In the genomic region with DNA sequence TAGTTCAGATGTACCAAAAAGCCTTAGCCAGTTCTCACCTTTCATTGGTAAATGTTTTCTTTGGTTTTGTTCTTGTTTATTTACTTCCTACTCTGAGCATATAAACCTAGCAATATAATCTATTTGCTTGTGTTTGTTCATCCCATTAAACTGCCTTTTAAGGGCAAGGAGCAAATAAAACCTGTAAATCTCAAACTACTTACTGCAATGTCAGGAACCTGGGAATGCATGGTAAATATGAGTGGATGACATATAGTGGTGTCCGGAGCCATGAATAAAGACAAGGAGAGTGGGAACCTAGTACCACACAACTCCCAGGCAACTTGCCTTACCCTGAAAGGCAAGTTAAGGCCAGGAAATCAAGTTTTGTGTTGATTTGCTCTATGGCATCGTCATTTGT, we compare ENCODE assay signal across 26 cellular contexts.
"Had no signal": no experiment of that assay in that cellular context is flagged by ENCODE, and none has a peak within 500 bp of the region (broad histone marks: within the 10 kb centered on the region; RNA-seq: fewer than 3 reads in every experiment).

No MANE protein-coding gene starts in this region.

- H3K27ac Mint-ChIP-seq: activated CD4-positive, alpha-beta memory T cell treated with anti-CD3 and anti-CD28 coated beads for 36 hours; activated CD4-positive, alpha-beta T cell treated with anti-CD3 and anti-CD28 coated beads, Interleukin-2, amount 10 ng/mL, durations not matched to agents 24 days and 14 days; activated naive CD4-positive, alpha-beta T cell treated with anti-CD3 and anti-CD28 coated beads, Interleukin-2, amount 50 U/mL, for 24 hours; activated naive CD8-positive, alpha-beta T cell treated with anti-CD3 and anti-CD28 coated beads, Interleukin-2, amount 50 U/mL, for 24 hours; activated T-helper 2 cell treated with anti-CD3 and anti-CD28 coated beads, Interferon-gamma antibody, Interleukin-2, Interleukin-4, amounts not matched to agents 10 μg/mL and 5 μg/mL and 100 μg/mL, durations not matched to agents 14 hours and 24 hours and 36 hours; nephron; stimulated activated naive CD8-positive, alpha-beta T cell treated with anti-CD3 and anti-CD28 coated beads, Interleukin-15, Interleukin-2, amounts not matched to agents 100 ng/mL and 50 ng/mL, for 24 hours; type B pancreatic cell had no signal

- H3K36me3 Mint-ChIP-seq: activated CD4-positive, alpha-beta memory T cell treated with anti-CD3 and anti-CD28 coated beads for 36 hours; activated naive CD4-positive, alpha-beta T cell treated with anti-CD3 and anti-CD28 coated beads, Interleukin-2, amount 50 U/mL, for 24 hours; type B pancreatic cell had no signal

- H3K9me3 Mint-ChIP-seq: activated CD4-positive, alpha-beta T cell treated with anti-CD3 and anti-CD28 coated beads, Interleukin-2, amount 10 ng/mL, durations not matched to agents 24 days and 14 days; nephron; type B pancreatic cell had no signal

- H3K4me3 Mint-ChIP-seq: activated CD4-positive, alpha-beta memory T cell treated with anti-CD3 and anti-CD28 coated beads for 36 hours; activated CD4-positive, alpha-beta T cell treated with anti-CD3 and anti-CD28 coated beads, Interleukin-2, amount 10 ng/mL, durations not matched to agents 24 days and 14 days; activated naive CD4-positive, alpha-beta T cell treated with anti-CD3 and anti-CD28 coated beads, Interleukin-2, amount 50 U/mL, for 24 hours; activated naive CD8-positive, alpha-beta T cell treated with anti-CD3 and anti-CD28 coated beads, Interleukin-2, amount 50 U/mL, for 24 hours; activated T-cell treated with anti-CD3 and anti-CD28 coated beads, Interleukin-2, amount 50 U/mL, for 4 hours; nephron; stimulated activated naive CD8-positive, alpha-beta T cell treated with anti-CD3 and anti-CD28 coated beads, Interleukin-15, Interleukin-2, amounts not matched to agents 100 ng/mL and 50 ng/mL, for 24 hours; type B pancreatic cell had no signal

- H3K4me3 ChIP-seq: gastroesophageal sphincter, hepatocyte, mucosa of descending colon, skin epidermis, uterus had no signal

- ATAC-seq: activated naive CD8-positive, alpha-beta T cell treated with anti-CD3 and anti-CD28 coated beads, Interleukin-2, amount 50 U/mL, for 24 hours; activated T-cell treated with anti-CD3 and anti-CD28 coated beads, Interleukin-2, amount 50 U/mL, for 4 hours; gastroesophageal sphincter; left ventricle myocardium superior; mucosa of descending colon; sciatic nerve had no signal

- H3K27me3 Mint-ChIP-seq: activated CD4-positive, alpha-beta memory T cell treated with anti-CD3 and anti-CD28 coated beads for 36 hours; activated CD4-positive, alpha-beta T cell treated with anti-CD3 and anti-CD28 coated beads, Interleukin-2, amount 10 ng/mL, durations not matched to agents 24 days and 14 days; activated naive CD4-positive, alpha-beta T cell treated with anti-CD3 and anti-CD28 coated beads, Interleukin-2, amount 50 U/mL, for 24 hours; activated naive CD8-positive, alpha-beta T cell treated with anti-CD3 and anti-CD28 coated beads, Interleukin-2, amount 50 U/mL, for 24 hours; stimulated activated naive CD8-positive, alpha-beta T cell treated with anti-CD3 and anti-CD28 coated beads, Interleukin-15, Interleukin-2, amounts not matched to agents 100 ng/mL and 50 ng/mL, for 24 hours; type B pancreatic cell had no signal

- H3K4me1 Mint-ChIP-seq: activated CD4-positive, alpha-beta T cell treated with anti-CD3 and anti-CD28 coated beads, Interleukin-2, amount 10 ng/mL, durations not matched to agents 24 days and 14 days; activated naive CD4-positive, alpha-beta T cell treated with anti-CD3 and anti-CD28 coated beads, Interleukin-2, amount 50 U/mL, for 24 hours; activated naive CD8-positive, alpha-beta T cell treated with anti-CD3 and anti-CD28 coated beads, Interleukin-2, amount 50 U/mL, for 24 hours; nephron had no signal

- DNase-seq: activated CD4-positive, alpha-beta memory T cell treated with anti-CD3 and anti-CD28 coated beads for 36 hours; activated CD4-positive, alpha-beta T cell treated with anti-CD3 and anti-CD28 coated beads, Interleukin-2, amount 10 ng/mL, durations not matched to agents 24 days and 14 days; activated CD4-positive, CD25-positive, alpha-beta regulatory T cell treated with anti-CD3 and anti-CD28 coated beads, Interleukin-2, amount 50 U/mL, for 72 hours; activated CD8-positive, alpha-beta memory T cell treated with anti-CD3 and anti-CD28 coated beads, Interleukin-2, amount 50 U/mL, for 48 hours; activated naive CD8-positive, alpha-beta T cell treated with anti-CD3 and anti-CD28 coated beads, Interleukin-2, amount 50 U/mL, for 24 hours; activated T-cell treated with anti-CD3 and anti-CD28 coated beads, Interleukin-2, amount 50 U/mL, for 4 hours; amygdala; caudate nucleus; cortex of kidney; islet precursor cell; left ventricle myocardium superior; mucosa of descending colon; stimulated activated CD4-positive, alpha-beta T cell treated with anti-CD3 and anti-CD28 coated beads, Interleukin-12 subunit alpha, Interleukin-12 subunit beta, amount 100 ng/mL, for 4 hours; stimulated activated CD4-positive, alpha-beta T cell treated with anti-CD3 and anti-CD28 coated beads, Interleukin-4, amount 100 ng/mL, for 1 hour; T1000; uterus; WERI-Rb-1 had no signal
